23 cellular contexts compared by ENCODE assay signal in genomic region chr6:44571510-44571909, GRCh38.
"Had no signal": no experiment of that assay in that cellular context is flagged by ENCODE, and none has a peak within 500 bp of the region (broad histone marks: within the 10 kb centered on the region; RNA-seq: fewer than 3 reads in every experiment).

No MANE protein-coding gene starts in this region.

- H3K9me3 Mint-ChIP-seq: dendritic cell treated with granulocyte-macrophage colony-stimulating factor and Interleukin-4, amounts not matched to agents 40 ng/mL and 50 ng/mL, for 4 days; effector memory CD8-positive, alpha-beta T cell; memory B cell; stimulated activated naive B cell treated with anti-CD40 and anti-IgM and Interleukin-4, amounts not matched to agents 10 μg/mL and 1 μg/mL and 100 μg/mL, for 72 hours; stimulated activated naive CD8-positive, alpha-beta T cell treated with anti-CD3 and anti-CD28 coated beads, Interleukin-15, amount 100 ng/mL, for 72 hours had no signal

- H3K4me3 ChIP-seq: hepatocyte, left ventricle myocardium inferior, lower lobe of right lung, sigmoid colon, skin epidermis, testis, tibial nerve, upper lobe of right lung, vagina had no signal

- H3K27ac Mint-ChIP-seq: dendritic cell treated with granulocyte-macrophage colony-stimulating factor and Interleukin-4, amounts not matched to agents 40 ng/mL and 50 ng/mL, for 4 days; effector memory CD8-positive, alpha-beta T cell; memory B cell; naive B cell; nephron; stimulated activated naive B cell treated with anti-CD40 and anti-IgM and Interleukin-4, amounts not matched to agents 10 μg/mL and 1 μg/mL and 100 μg/mL, for 72 hours; stimulated activated naive CD8-positive, alpha-beta T cell treated with anti-CD3 and anti-CD28 coated beads, Interleukin-15, amount 100 ng/mL, for 72 hours had no signal

- H2AFZ ChIP-seq: hepatocyte had no signal

- H3K4me1 Mint-ChIP-seq: memory B cell; naive B cell; stimulated activated naive B cell treated with anti-CD40 and anti-IgM and Interleukin-4, amounts not matched to agents 10 μg/mL and 1 μg/mL and 100 μg/mL, for 72 hours; stimulated activated naive CD8-positive, alpha-beta T cell treated with anti-CD3 and anti-CD28 coated beads, Interleukin-15, amount 100 ng/mL, for 72 hours had no signal

- H3K36me3 Mint-ChIP-seq: memory B cell; naive B cell; stimulated activated naive B cell treated with anti-CD40 and anti-IgM and Interleukin-4, amounts not matched to agents 10 μg/mL and 1 μg/mL and 100 μg/mL, for 72 hours had no signal

- H3K79me2 ChIP-seq: hepatocyte had no signal

- H3K27ac ChIP-seq: hepatocyte, lower lobe of right lung, sigmoid colon, skin epidermis, testis, upper lobe of right lung, vagina had no signal

- ATAC-seq: effector memory CD8-positive, alpha-beta T cell; left cardiac atrium; lower lobe of right lung; stimulated activated naive B cell treated with anti-CD40 and anti-IgM and Interleukin-4, amounts not matched to agents 10 μg/mL and 1 μg/mL and 100 μg/mL, for 72 hours; stimulated activated naive CD8-positive, alpha-beta T cell treated with anti-CD3 and anti-CD28 coated beads, Interleukin-15, amount 100 ng/mL, for 72 hours; upper lobe of right lung had no signal

- H3K9me3 ChIP-seq: left ventricle myocardium inferior, lower lobe of right lung, sigmoid colon, testis, tibial nerve, upper lobe of right lung, vagina had no signal

- H3K4me3 Mint-ChIP-seq: dendritic cell treated with granulocyte-macrophage colony-stimulating factor and Interleukin-4, amounts not matched to agents 40 ng/mL and 50 ng/mL, for 4 days; effector memory CD8-positive, alpha-beta T cell; memory B cell; naive B cell; nephron; stimulated activated naive B cell treated with anti-CD40 and anti-IgM and Interleukin-4, amounts not matched to agents 10 μg/mL and 1 μg/mL and 100 μg/mL, for 72 hours; stimulated activated naive CD8-positive, alpha-beta T cell treated with anti-CD3 and anti-CD28 coated beads, Interleukin-15, amount 100 ng/mL, for 72 hours had no signal

- DNase-seq: effector memory CD8-positive, alpha-beta T cell; erythroblast; foreskin melanocyte; kidney; left cardiac atrium; left ventricle myocardium inferior; lower lobe of right lung; naive B cell; posterior cingulate gyrus; sigmoid colon; stimulated activated CD4-positive, alpha-beta T cell treated with anti-CD3 and anti-CD28 coated beads, Interleukin-2, amount 100 ng/mL, for 24 hours; stimulated activated CD4-positive, alpha-beta T cell treated with anti-CD3 and anti-CD28 coated beads, Interleukin-4, amount 100 ng/mL, for 4 hours; stimulated activated naive B cell treated with anti-CD40 and anti-IgM and Interleukin-4, amounts not matched to agents 10 μg/mL and 1 μg/mL and 100 μg/mL, for 72 hours; stimulated activated naive CD8-positive, alpha-beta T cell treated with anti-CD3 and anti-CD28 coated beads, Interleukin-15, amount 100 ng/mL, for 72 hours; testis; upper lobe of right lung had no signal

- H3K36me3 ChIP-seq: left ventricle myocardium inferior, lower lobe of right lung, sigmoid colon, tibial nerve, upper lobe of right lung, vagina had no signal

- H3K4me2 ChIP-seq: hepatocyte had no signal

- H3K27me3 ChIP-seq: hepatocyte, sigmoid colon, testis, tibial nerve, upper lobe of right lung, vagina had no signal
